ENCODE assay signal across 10 cellular contexts in the genomic region with DNA sequence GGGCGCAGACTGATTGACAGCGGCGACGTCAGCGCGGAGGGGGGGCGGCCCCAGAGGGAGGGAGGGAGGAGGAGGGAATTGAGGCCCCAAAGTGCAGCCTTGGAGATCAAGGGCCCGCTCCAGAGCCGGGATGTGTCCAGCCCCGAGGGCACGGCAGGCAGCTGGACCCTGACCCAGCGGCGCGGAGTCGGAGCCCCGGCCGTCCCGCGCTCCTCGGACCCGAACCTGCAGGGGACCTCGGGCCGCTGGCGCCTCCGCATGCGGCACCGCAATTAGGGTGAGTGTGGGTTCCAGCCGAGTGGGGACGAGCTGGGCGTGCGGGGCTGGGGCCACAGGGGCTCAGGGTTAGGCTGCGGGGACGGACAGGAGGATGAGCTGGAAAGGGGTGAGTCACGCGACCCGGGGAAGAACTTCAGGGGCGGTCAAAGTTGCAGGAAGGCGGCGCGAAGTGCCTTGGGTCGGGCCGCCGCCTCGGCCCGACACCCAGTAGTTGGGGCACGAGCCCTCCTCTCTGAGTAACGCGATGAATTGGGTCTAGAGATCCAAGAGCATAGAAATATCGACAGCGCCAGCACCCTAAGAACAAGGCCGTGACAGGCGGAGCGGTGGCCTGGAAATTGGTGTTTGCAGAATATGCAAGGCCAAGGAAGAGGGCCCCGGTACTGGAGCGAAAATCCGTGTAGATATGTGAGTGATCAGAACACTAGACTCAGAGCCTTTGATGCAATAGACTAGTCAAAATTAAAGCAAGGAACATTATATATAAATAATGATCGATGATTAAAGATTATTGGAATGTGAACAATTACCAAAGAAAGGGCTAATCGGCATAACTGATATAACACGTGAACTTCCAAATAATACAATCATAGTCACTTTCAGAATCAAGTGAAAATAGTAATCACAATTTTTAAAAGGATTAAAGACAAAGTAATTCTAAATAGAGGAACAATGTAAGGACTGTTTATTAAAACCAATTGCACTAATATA. TPM values are rescaled to one million over a fixed set of nuclear protein-coding genes. Genes with fewer than 3 reads are reported as not detected.
DNase-seq lines count a peak whose midpoint lies in the region; ATAC-seq, FAIRE-seq and TF ChIP-seq lines count a peak whose summit lies in the region.
"Had no signal": no experiment of that assay in that cellular context is flagged by ENCODE, and none has a peak within 500 bp of the region (broad histone marks: within the 10 kb centered on the region; RNA-seq: fewer than 3 reads in every experiment).

A gene (plus strand): TSS at position 122 of the 990 bp plus-strand sequence. CDS start 4,069 bp downstream, outside the sequence.

- H3K4me3 Mint-ChIP-seq in CD4-positive, alpha-beta memory T cell, result peak within 1 kb of the TSS; percentile 27 to 77 (median 67)

- peaks cover 22% of the 10 kb centered on the region for H3K27me3 ChIP-seq in CD4-positive, alpha-beta memory T cell (ENCODE audit: insufficient read depth, low read length)
- H3K27me3 ChIP-seq in Peyer's patch (peaks cover 0 to 50% of the 10 kb centered on the region in 2 donors), heart left ventricle (peaks cover 54 to 98% (median 74%) of the 10 kb centered on the region in 9 donors), rectal smooth muscle tissue (ENCODE audit: control insufficient read depth, insufficient read depth, low read length) (peaks cover 42% of the 10 kb centered on the region)

- peaks cover 8% of the 10 kb centered on the region for H3K4me1 ChIP-seq in CD4-positive, alpha-beta memory T cell (ENCODE audit: insufficient read depth, low read length)
- H3K4me1 ChIP-seq in Peyer's patch, result peaks cover 0 to 31% (median 6%) of the 10 kb centered on the region in 4 donors
- H3K4me1 ChIP-seq in heart left ventricle, result peaks cover 0 to 41% (median 17%) of the 10 kb centered on the region in 12 donors
- no peaks in the 10 kb centered on the region for H3K4me1 ChIP-seq in rectal smooth muscle tissue (ENCODE audit: control insufficient read depth, insufficient read depth, low read length)

- peaks cover 17 to 41% (median 29%) of the 10 kb centered on the region in 4 donors for H3K4me1 Mint-ChIP-seq in CD4-positive, alpha-beta memory T cell

- H3K27ac Mint-ChIP-seq in CD4-positive, alpha-beta memory T cell, result no peak within 1 kb of the TSS

- no peak for TF ChIP-seq POLR2A in Peyer's patch (IDR thresholded peaks at IDR 0.05)
- no peak for TF ChIP-seq POLR2A in heart left ventricle (IDR thresholded peaks at IDR 0.05)

- H3K9ac ChIP-seq in rectal smooth muscle tissue (ENCODE audit: low read length), result no peak within 1 kb of the TSS

- intact Hi-C loops in CD4-positive, alpha-beta memory T cell (cut with micrococcal nuclease), result no loop called here
- intact Hi-C loops in heart left ventricle (cut with DNase I), result no loop called here

- H3K9me3 Mint-ChIP-seq in CD4-positive, alpha-beta memory T cell, result peaks cover 0 to 5% (median 0%) of the 10 kb centered on the region in 8 donors

- FAIRE-seq in GM19239 (lab: Jason Lieb, UNC), result no peak

- H3K36me3 Mint-ChIP-seq in CD4-positive, alpha-beta memory T cell, result peaks cover 0 to 3% of the 10 kb centered on the region in 2 donors

- 7 to 19% (median 11%) methylated on average over 44 to 59 of the region's 59 CpGs for WGBS in heart left ventricle, 4 donors

- DNase-seq in CD4-positive, alpha-beta memory T cell, result no peak
- DNase-seq in Peyer's patch, result peak in 1 of 3 donors; percentile 41
- DNase-seq in heart left ventricle, result no peak
- DNase-seq in NCI-H2029 (lab: John Stamatoyannopoulos, UW), result no peak
- DNase-seq in GM19239 (ENCODE audit: insufficient read length, low spot score), result no peak
- DNase-seq in amniotic stem cell (lab: John Stamatoyannopoulos, UW), result no peak

- no peak within 1 kb of the TSS for H3K27ac ChIP-seq in CD4-positive, alpha-beta memory T cell (ENCODE audit: low read depth, low read length)
- H3K27ac ChIP-seq in Peyer's patch, result no peak within 1 kb of the TSS
- H3K27ac ChIP-seq in heart left ventricle, result no peak within 1 kb of the TSS
- no peak within 1 kb of the TSS for H3K27ac ChIP-seq in rectal smooth muscle tissue (ENCODE audit: low read depth, low read length)

- TF ChIP-seq CTCF in Peyer's patch (IDR thresholded peaks at IDR 0.05) (no peak), heart left ventricle (IDR thresholded peaks at IDR 0.05) (no peak)

- H3K9me3 ChIP-seq in CD4-positive, alpha-beta memory T cell (ENCODE audit: control insufficient read depth in 1 of 2, low read length in 2 of 2), result no peaks in the 10 kb centered on the region
- H3K9me3 ChIP-seq in Peyer's patch, result no peaks in the 10 kb centered on the region
- no peaks in the 10 kb centered on the region for H3K9me3 ChIP-seq in heart left ventricle

- peak in 1 of 4 donors; percentile 26 for ATAC-seq in heart left ventricle
- no peak for ATAC-seq in HG03108 (IDR thresholded peaks at IDR 0.05; ENCODE audit: unreplicated experiment)

- CTCF ChIA-PET in CD4-positive, alpha-beta memory T cell (lab: Charles Lee; ENCODE audit: partially characterized antibody), result interaction anchor here (0.5 kb wide), 1 partner anchor 481 kb away, joined by 3 read pairs; no protein-coding TSS in a partner anchor

- peaks cover 43 to 57% of the 10 kb centered on the region in 2 donors for H3K27me3 Mint-ChIP-seq in CD4-positive, alpha-beta memory T cell

- H3K36me3 ChIP-seq in CD4-positive, alpha-beta memory T cell (ENCODE audit: insufficient read depth, low read length), result no peaks in the 10 kb centered on the region
- no peaks in the 10 kb centered on the region for H3K36me3 ChIP-seq in Peyer's patch
- H3K36me3 ChIP-seq in heart left ventricle, result no peaks in the 10 kb centered on the region
- H3K36me3 ChIP-seq in rectal smooth muscle tissue (ENCODE audit: control insufficient read depth, insufficient read depth, low read length), result no peaks in the 10 kb centered on the region

- H3K4me3 ChIP-seq in CD4-positive, alpha-beta memory T cell (ENCODE audit: low read length in 2 of 2), result no peak within 1 kb of the TSS
- H3K4me3 ChIP-seq in Peyer's patch (peak within 1 kb of the TSS in 3 of 4 donors; percentile 18 to 26 (median 24)), heart left ventricle (peak within 1 kb of the TSS; percentile 3 to 44 (median 32)), rectal smooth muscle tissue (ENCODE audit: low read length) (peak within 1 kb of the TSS; percentile 29)

- POLR2A ChIA-PET in CD4-positive, alpha-beta memory T cell (lab: Charles Lee; ENCODE audit: partially characterized antibody), result no interaction called here

RNA-seq across cellular contexts. Expression of the gene that starts here (rescaled TPM):
- not detected for total RNA-seq in CD4-positive, alpha-beta memory T cell
- polyA plus RNA-seq in CD4-positive, alpha-beta memory T cell, result not detected
- total RNA-seq in Peyer's patch, result not detected
- total RNA-seq in heart left ventricle, result under 1 TPM in 3 of 9 donors, not detected in 6; 0.09 to 0.29 (median 0.10) TPM
- under 1 TPM in 1 of 2 donors, not detected in 1; 0.07 TPM for polyA plus RNA-seq in heart left ventricle
- total RNA-seq: fibroblast of villous mesenchyme, renal cortical epithelial cell had no signal

Comparison
In these comparisons a context has a peak if more than half of its experiments do, and no peak if none do; other contexts are left out.
1. H3K4me3 ChIP-seq: peak in Peyer's patch (3 of 4), heart left ventricle (12 of 12) and rectal smooth muscle tissue (single experiment); none in CD4-positive, alpha-beta memory T cell (0 of 2).